In genomic region chr17:33266116-33266515, GRCh38 we compare ENCODE assay signal across 24 cellular contexts. TPM values are rescaled to one million over a fixed set of nuclear protein-coding genes. Genes with fewer than 3 reads are reported as not detected.
DNase-seq lines count a peak whose midpoint lies in the region; ATAC-seq, FAIRE-seq and TF ChIP-seq lines count a peak whose summit lies in the region.
"Had no signal": no experiment of that assay in that cellular context is flagged by ENCODE, and none has a peak within 500 bp of the region (broad histone marks: within the 10 kb centered on the region; RNA-seq: fewer than 3 reads in every experiment).

No MANE protein-coding gene starts in this region.

- no peak overlapping the region for H3K4me3 ChIP-seq in AG04449 (ENCODE audit: low read depth, low read length)
- no peak overlapping the region for H3K4me3 ChIP-seq in GM23248
- H3K4me3 ChIP-seq in astrocyte (ENCODE audit: insufficient read depth, low read depth, low read length), result no peak overlapping the region
- H3K4me3 ChIP-seq in neural progenitor cell, result no peak overlapping the region
- no peak overlapping the region for H3K4me3 ChIP-seq in smooth muscle cell
- H3K4me3 ChIP-seq: K562, MG63 had no signal

- TF ChIP-seq CTCF in AG04449 (IDR thresholded peaks at IDR 0.05; ENCODE audit: insufficient read depth, low read length, missing control alignments) (no peak), astrocyte (IDR thresholded peaks at IDR 0.05; ENCODE audit: insufficient read depth, low read depth, low read length) (no peak), neural progenitor cell (IDR thresholded peaks at IDR 0.05) (no peak), smooth muscle cell (IDR thresholded peaks at IDR 0.05; ENCODE audit: borderline replicate concordance, insufficient read depth, poor library complexity, severe bottlenecking) (no peak)

- peaks cover 4% of the 10 kb centered on the region for H3K4me1 Mint-ChIP-seq in astrocyte (ENCODE audit: low read depth, unreplicated experiment)
- peaks cover under 1% of the 10 kb centered on the region for H3K4me1 Mint-ChIP-seq in neural progenitor cell
- no peaks in the 10 kb centered on the region for H3K4me1 Mint-ChIP-seq in activated T-cell treated with anti-CD3 and anti-CD28 coated beads, Interleukin-2, amount 50 U/mL, for 4 hours (ENCODE audit: low read depth)

- H3K27ac ChIP-seq in GM23248 (no peak overlapping the region), astrocyte (ENCODE audit: low read depth, low read length) (no peak overlapping the region), neural progenitor cell (no peak overlapping the region), smooth muscle cell (ENCODE audit: low read depth) (no peak overlapping the region)

- H4K20me1 ChIP-seq in GM23248 (ENCODE audit: insufficient read depth) (no peaks in the 10 kb centered on the region), astrocyte (ENCODE audit: insufficient read depth, low read length) (peaks cover 3% of the 10 kb centered on the region), neural progenitor cell (ENCODE audit: low read depth) (no peaks in the 10 kb centered on the region), smooth muscle cell (ENCODE audit: low read depth) (no peaks in the 10 kb centered on the region)

- H2AFZ ChIP-seq in GM23248, result no peak overlapping the region
- H2AFZ ChIP-seq in astrocyte (ENCODE audit: low read depth, low read length), result no peak overlapping the region
- no peak overlapping the region for H2AFZ ChIP-seq in neural progenitor cell (replicated peaks)
- no peak overlapping the region for H2AFZ ChIP-seq in smooth muscle cell (ENCODE audit: low read depth)

- no peaks in the 10 kb centered on the region for H3K79me2 ChIP-seq in GM23248 (ENCODE audit: insufficient read depth)
- H3K79me2 ChIP-seq in astrocyte (ENCODE audit: insufficient read depth, low read length), result no peaks in the 10 kb centered on the region
- no peaks in the 10 kb centered on the region for H3K79me2 ChIP-seq in neural progenitor cell (ENCODE audit: low read depth)
- no peaks in the 10 kb centered on the region for H3K79me2 ChIP-seq in smooth muscle cell (ENCODE audit: low read depth)

- H3K27ac Mint-ChIP-seq in astrocyte (ENCODE audit: unreplicated experiment) (no peak overlapping the region), neural progenitor cell (peak overlapping the region; percentile 19)
- H3K27ac Mint-ChIP-seq: CD8-positive, alpha-beta T cell had no signal

- no peak for ATAC-seq in activated T-cell treated with anti-CD3 and anti-CD28 coated beads, Interleukin-2, amount 50 U/mL, for 4 hours
- ATAC-seq: CD8-positive, alpha-beta T cell; K562 had no signal

- peaks cover 18% of the 10 kb centered on the region for H3F3A ChIP-seq in GM23248 (ENCODE audit: insufficient read depth)
- H3F3A ChIP-seq in neural progenitor cell (ENCODE audit: low read depth), result no peaks in the 10 kb centered on the region
- no peaks in the 10 kb centered on the region for H3F3A ChIP-seq in smooth muscle cell (ENCODE audit: low read depth)

- H3K9me3 ChIP-seq in GM23248 (ENCODE audit: low read depth), result no peaks in the 10 kb centered on the region
- no peaks in the 10 kb centered on the region for H3K9me3 ChIP-seq in astrocyte (ENCODE audit: insufficient read depth, low read depth, low read length)
- no peaks in the 10 kb centered on the region for H3K9me3 ChIP-seq in neural progenitor cell (ENCODE audit: low read depth)
- no peaks in the 10 kb centered on the region for H3K9me3 ChIP-seq in smooth muscle cell (replicated peaks; ENCODE audit: low read depth)
- H3K9me3 ChIP-seq: MG63 had no signal

- H3K9ac ChIP-seq in GM23248 (no peak overlapping the region), astrocyte (ENCODE audit: low read length) (no peak overlapping the region), neural progenitor cell (no peak overlapping the region), smooth muscle cell (ENCODE audit: low read depth) (no peak overlapping the region)

- H3K36me3 ChIP-seq in GM23248 (ENCODE audit: low read depth), result no peaks in the 10 kb centered on the region
- no peaks in the 10 kb centered on the region for H3K36me3 ChIP-seq in astrocyte (ENCODE audit: insufficient read depth, low read length)
- H3K36me3 ChIP-seq in neural progenitor cell, result no peaks in the 10 kb centered on the region
- no peaks in the 10 kb centered on the region for H3K36me3 ChIP-seq in smooth muscle cell (ENCODE audit: low read depth)
- H3K36me3 ChIP-seq: MG63 had no signal

- no peak for FAIRE-seq in astrocyte (lab: Jason Lieb, UNC)
- FAIRE-seq: A204.1, G401.6, K562 had no signal

- H3K4me3 Mint-ChIP-seq in astrocyte (ENCODE audit: unreplicated experiment) (no peak overlapping the region), neural progenitor cell (no peak overlapping the region)
- no peak overlapping the region for H3K4me3 Mint-ChIP-seq in activated T-cell treated with anti-CD3 and anti-CD28 coated beads, Interleukin-2, amount 50 U/mL, for 4 hours
- H3K4me3 Mint-ChIP-seq: CD8-positive, alpha-beta T cell had no signal

- H3K27me3 ChIP-seq in GM23248 (replicated peaks; ENCODE audit: insufficient read depth) (no peaks in the 10 kb centered on the region), astrocyte (ENCODE audit: insufficient read depth, low read length) (no peaks in the 10 kb centered on the region), neural progenitor cell (peaks cover 7% of the 10 kb centered on the region), smooth muscle cell (ENCODE audit: low read depth) (no peaks in the 10 kb centered on the region)
- H3K27me3 ChIP-seq: MG63 had no signal

- H3K4me2 ChIP-seq in GM23248 (ENCODE audit: unreplicated experiment), result peak overlapping the region; percentile 54
- no peak overlapping the region for H3K4me2 ChIP-seq in astrocyte (ENCODE audit: low read length)
- H3K4me2 ChIP-seq in neural progenitor cell, result no peak overlapping the region
- no peak overlapping the region for H3K4me2 ChIP-seq in smooth muscle cell

- H3K4me1 ChIP-seq in GM23248 (ENCODE audit: insufficient read depth), result peaks cover 21% of the 10 kb centered on the region
- H3K4me1 ChIP-seq in astrocyte (ENCODE audit: insufficient read depth, low read length), result peaks cover 13% of the 10 kb centered on the region
- H3K4me1 ChIP-seq in neural progenitor cell, result peaks cover 1% of the 10 kb centered on the region
- H3K4me1 ChIP-seq in smooth muscle cell (ENCODE audit: low read depth), result no peaks in the 10 kb centered on the region

- CTCF ChIA-PET in AG04449 (lab: Yijun Ruan, JAX), result no interaction called here

- H3K36me3 Mint-ChIP-seq in astrocyte (ENCODE audit: low read depth, unreplicated experiment) (no peaks in the 10 kb centered on the region), neural progenitor cell (no peaks in the 10 kb centered on the region)
- no peaks in the 10 kb centered on the region for H3K36me3 Mint-ChIP-seq in activated T-cell treated with anti-CD3 and anti-CD28 coated beads, Interleukin-2, amount 50 U/mL, for 4 hours (ENCODE audit: insufficient read depth)
- H3K36me3 Mint-ChIP-seq: CD8-positive, alpha-beta T cell had no signal

- WGBS in GM23248 (ENCODE audit: low coverage in 1 of 2, low lambda C conversion rate in 2 of 2, missing lambda C conversion rate in 2 of 2), 2 experiments, result 11 to 21% methylated on average over 1 of the region's 1 CpG
- WGBS in smooth muscle cell (ENCODE audit: low lambda C conversion rate), result 63% methylated on average over 1 of the region's 1 CpG

- H3K27me3 Mint-ChIP-seq in astrocyte (ENCODE audit: low read depth, unreplicated experiment), result peaks cover 21% of the 10 kb centered on the region
- peaks cover 3% of the 10 kb centered on the region for H3K27me3 Mint-ChIP-seq in neural progenitor cell (ENCODE audit: insufficient read depth, low read depth)
- peaks cover 7% of the 10 kb centered on the region for H3K27me3 Mint-ChIP-seq in activated T-cell treated with anti-CD3 and anti-CD28 coated beads, Interleukin-2, amount 50 U/mL, for 4 hours (ENCODE audit: low read depth)

- DNase-seq in AG04449 (ENCODE audit: low read depth, low spot score) (peak; percentile 9), GM23248 (peak; percentile 50), astrocyte (ENCODE audit: low read depth) (peak; percentile 68), neural progenitor cell (ENCODE audit: low spot score) (no peak), D341Med (ENCODE audit: low spot score) (no peak), smooth muscle cell (lab: John Stamatoyannopoulos, UW; ENCODE audit: unreplicated experiment) (no peak)
- no peak for DNase-seq in activated T-cell treated with anti-CD3 and anti-CD28 coated beads, Interleukin-2, amount 50 U/mL, for 4 hours
- DNase-seq: AML-193; C1 segment of cervical spinal cord; CD8-positive, alpha-beta T cell; DMS153; MG63; NCI-H1417; NCI-H1694 treated with DMSO at 0.1 percent for 48 hours; NCI-H2081 treated with DMSO at 0.1 percent for 48 hours; NCI-H2171 treated with DMSO at 0.1 percent for 48 hours; NCI-H524 treated with DMSO at 0.1 percent for 48 hours; SHP77 had no signal

- peaks cover 2% of the 10 kb centered on the region for H3K9me3 Mint-ChIP-seq in astrocyte (ENCODE audit: unreplicated experiment)
- no peaks in the 10 kb centered on the region for H3K9me3 Mint-ChIP-seq in neural progenitor cell
- no peaks in the 10 kb centered on the region for H3K9me3 Mint-ChIP-seq in activated T-cell treated with anti-CD3 and anti-CD28 coated beads, Interleukin-2, amount 50 U/mL, for 4 hours
- H3K9me3 Mint-ChIP-seq: CD8-positive, alpha-beta T cell had no signal

- POLR2A ChIA-PET in AG04449 (lab: Yijun Ruan, JAX), result no interaction called here

- no peaks in the 10 kb centered on the region for H3K9me2 ChIP-seq in GM23248 (ENCODE audit: insufficient read depth)

- in situ Hi-C loops in GM23248 (cut with MboI), result no loop called here

RNA-seq across cellular contexts. Expression of gene ASIC2, which starts 27.0 kb away (rescaled TPM):
- under 0.01 TPM in 1 of 2 replicates, not detected in the other for total RNA-seq in GM23248 (2014; rRNA removed; shearing (Covaris generic))
- polyA plus RNA-seq in GM23248 (2016; fragmentation: Nextera tagmentation; extraction: Ambion mirVana) (not detected in 2 replicates), smooth muscle cell (0.23 and 0.31 TPM in 2 replicates)
- total RNA-seq in astrocyte (0.36 TPM in 1 of 2 replicates, not detected in the other), neural progenitor cell (ENCODE audit: low replicate concordance) (0.87 and 2.3 TPM in 2 replicates), smooth muscle cell (0.18 and 4.2 TPM in 2 replicates)
- total RNA-seq in activated T-cell treated with anti-CD3 and anti-CD28 coated beads, Interleukin-2, amount 50 U/mL, for 4 hours, result not detected
- total RNA-seq: CD8-positive, alpha-beta T cell; H4; K562; LHCN-M2; RPMI7951 had no signal
- polyA plus RNA-seq: K562 had no signal

Comparison
In these comparisons a context has a peak if more than half of its experiments do, and no peak if none do; other contexts are left out.
1. DNase-seq: peak in AG04449 (single experiment), GM23248 (single experiment) and astrocyte (single experiment); none in neural progenitor cell (single experiment), activated T-cell treated with anti-CD3 and anti-CD28 coated beads, Interleukin-2, amount 50 U/mL, for 4 hours (single experiment), D341Med (single experiment) and smooth muscle cell (single experiment).